Comparison of ENCODE assay signal across 25 cellular contexts in the genomic region with DNA sequence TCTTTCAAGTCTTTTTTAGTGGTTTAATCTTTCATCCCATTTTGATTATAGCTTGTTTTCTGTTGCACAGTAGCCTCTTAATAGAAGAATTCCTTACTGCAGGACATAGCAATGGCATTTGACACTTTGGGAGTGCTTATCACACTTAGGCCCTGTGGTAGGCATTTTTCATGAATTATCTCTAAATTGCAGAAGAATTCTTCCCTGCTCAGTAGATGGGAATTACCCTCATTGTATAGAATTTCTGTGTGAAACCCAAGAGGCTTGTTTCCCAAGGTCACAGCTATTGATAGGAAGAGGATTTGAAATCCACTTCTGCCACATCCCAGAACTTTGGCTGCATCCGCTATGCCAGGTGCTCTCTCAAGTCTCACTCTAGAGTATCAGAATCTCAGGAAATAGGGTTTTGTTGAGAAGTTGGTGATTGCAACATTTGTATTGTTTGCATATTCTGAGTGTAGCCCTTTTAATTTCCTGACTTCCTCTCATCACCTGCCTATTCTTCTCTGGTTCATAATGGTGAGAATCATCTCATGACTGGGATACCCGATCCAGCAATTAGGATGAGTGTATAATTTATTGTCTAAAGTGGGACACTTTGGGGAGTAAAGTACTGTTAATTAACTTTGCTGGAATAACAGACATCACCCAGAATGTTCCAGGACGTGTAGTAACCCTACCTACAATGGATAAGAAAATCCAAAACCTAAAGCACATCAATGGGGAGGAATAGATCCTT.
DNase-seq lines count a peak whose midpoint lies in the region; TF ChIP-seq lines count a peak whose summit lies in the region.
"Had no signal": no experiment of that assay in that cellular context is flagged by ENCODE, and none has a peak within 500 bp of the region (broad histone marks: within the 10 kb centered on the region; RNA-seq: fewer than 3 reads in every experiment).

No MANE protein-coding gene starts in this region.

- no peak for TF ChIP-seq CTCF in chondrocyte (IDR thresholded peaks at IDR 0.05)
- no peak for TF ChIP-seq CTCF in nephron (IDR thresholded peaks at IDR 0.05; ENCODE audit: unreplicated experiment in 3 of 3)

- H3K4me3 Mint-ChIP-seq in chondrocyte (ENCODE audit: unreplicated experiment) (no peak overlapping the region), nephron (no peak overlapping the region)
- H3K4me3 Mint-ChIP-seq: activated CD4-positive, alpha-beta memory T cell treated with anti-CD3 and anti-CD28 coated beads for 36 hours; dendritic cell treated with granulocyte-macrophage colony-stimulating factor and Interleukin-4, amounts not matched to agents 40 ng/mL and 50 ng/mL, for 4 days; IgD-negative memory B cell; naive thymus-derived CD8-positive, alpha-beta T cell; T-helper 1 cell treated with Interleukin-12 subunit alpha and Interleukin-12 subunit beta and Interleukin-4 antibody, amounts not matched to agents 30 μg/mL and 1 μg/mL, for 36 hours had no signal

- no peaks in the 10 kb centered on the region for H3K27me3 Mint-ChIP-seq in chondrocyte (ENCODE audit: low read depth)
- no peaks in the 10 kb centered on the region for H3K27me3 Mint-ChIP-seq in nephron (ENCODE audit: low read depth)

- no peaks in the 10 kb centered on the region for H3K9me3 Mint-ChIP-seq in chondrocyte (ENCODE audit: low read depth)
- peaks cover 3% of the 10 kb centered on the region for H3K9me3 Mint-ChIP-seq in nephron
- H3K9me3 Mint-ChIP-seq: dendritic cell treated with granulocyte-macrophage colony-stimulating factor and Interleukin-4, amounts not matched to agents 40 ng/mL and 50 ng/mL, for 4 days; IgD-negative memory B cell; naive thymus-derived CD8-positive, alpha-beta T cell had no signal

- H3K36me3 Mint-ChIP-seq in chondrocyte (ENCODE audit: low read depth) (peaks cover 28% of the 10 kb centered on the region), nephron (ENCODE audit: low read depth) (peaks cover 26% of the 10 kb centered on the region)
- H3K36me3 Mint-ChIP-seq: activated CD4-positive, alpha-beta memory T cell treated with anti-CD3 and anti-CD28 coated beads for 36 hours; IgD-negative memory B cell; naive thymus-derived CD8-positive, alpha-beta T cell had no signal

- peak; percentile 3 for DNase-seq in NCI-H748 (lab: John Stamatoyannopoulos, UW; ENCODE audit: unreplicated experiment)
- DNase-seq in NCI-H748 treated with DMSO at 0.1 percent for 48 hours (lab: John Stamatoyannopoulos, UW) = no peak
- DNase-seq in chondrocyte (ENCODE audit: low spot score) = no peak
- DNase-seq in midbrain (lab: John Stamatoyannopoulos, UW) = no peak
- no peak for DNase-seq in T-helper 9 cell
- no peak for DNase-seq in effector CD8-positive, alpha-beta T cell (lab: John Stamatoyannopoulos, UW)
- DNase-seq in amniotic stem cell (lab: John Stamatoyannopoulos, UW) = no peak
- DNase-seq: activated CD4-positive, alpha-beta memory T cell treated with anti-CD3 and anti-CD28 coated beads for 36 hours; activated CD4-positive, CD25-positive, alpha-beta regulatory T cell treated with anti-CD3 and anti-CD28 coated beads, Interleukin-2, amount 50 U/mL, for 72 hours; activated CD8-positive, alpha-beta memory T cell treated with anti-CD3 and anti-CD28 coated beads, Interleukin-2, amount 50 U/mL, for 4 hours; activated naive CD4-positive, alpha-beta T cell treated with anti-CD3 and anti-CD28 coated beads, Interleukin-2, amount 50 U/mL, for 16 hours; BE2C; caudate nucleus; hypothalamus; left lung; naive thymus-derived CD8-positive, alpha-beta T cell; NCI-H1092; NCI-H1930; NCI-H446; ovary; stimulated activated CD4-positive, alpha-beta T cell treated with anti-CD3 and anti-CD28 coated beads, Interleukin-2, amount 100 ng/mL, for 48 hours had no signal

- H3K4me1 Mint-ChIP-seq in chondrocyte (ENCODE audit: low read depth) (peaks cover 69% of the 10 kb centered on the region), nephron (peaks cover 15% of the 10 kb centered on the region)
- H3K4me1 Mint-ChIP-seq: naive thymus-derived CD8-positive, alpha-beta T cell had no signal

- H3K27ac Mint-ChIP-seq in chondrocyte (ENCODE audit: unreplicated experiment) (peak overlapping the region; percentile 8), nephron (peak overlapping the region in 2 of 3 experiments; percentile 15 to 27)
- H3K27ac Mint-ChIP-seq: activated CD4-positive, alpha-beta memory T cell treated with anti-CD3 and anti-CD28 coated beads for 36 hours; dendritic cell treated with granulocyte-macrophage colony-stimulating factor and Interleukin-4, amounts not matched to agents 40 ng/mL and 50 ng/mL, for 4 days; IgD-negative memory B cell; naive thymus-derived CD8-positive, alpha-beta T cell; T-helper 1 cell treated with Interleukin-12 subunit alpha and Interleukin-12 subunit beta and Interleukin-4 antibody, amounts not matched to agents 30 μg/mL and 1 μg/mL, for 36 hours had no signal
